1 cellular context compared by ENCODE assay signal in the genomic region with DNA sequence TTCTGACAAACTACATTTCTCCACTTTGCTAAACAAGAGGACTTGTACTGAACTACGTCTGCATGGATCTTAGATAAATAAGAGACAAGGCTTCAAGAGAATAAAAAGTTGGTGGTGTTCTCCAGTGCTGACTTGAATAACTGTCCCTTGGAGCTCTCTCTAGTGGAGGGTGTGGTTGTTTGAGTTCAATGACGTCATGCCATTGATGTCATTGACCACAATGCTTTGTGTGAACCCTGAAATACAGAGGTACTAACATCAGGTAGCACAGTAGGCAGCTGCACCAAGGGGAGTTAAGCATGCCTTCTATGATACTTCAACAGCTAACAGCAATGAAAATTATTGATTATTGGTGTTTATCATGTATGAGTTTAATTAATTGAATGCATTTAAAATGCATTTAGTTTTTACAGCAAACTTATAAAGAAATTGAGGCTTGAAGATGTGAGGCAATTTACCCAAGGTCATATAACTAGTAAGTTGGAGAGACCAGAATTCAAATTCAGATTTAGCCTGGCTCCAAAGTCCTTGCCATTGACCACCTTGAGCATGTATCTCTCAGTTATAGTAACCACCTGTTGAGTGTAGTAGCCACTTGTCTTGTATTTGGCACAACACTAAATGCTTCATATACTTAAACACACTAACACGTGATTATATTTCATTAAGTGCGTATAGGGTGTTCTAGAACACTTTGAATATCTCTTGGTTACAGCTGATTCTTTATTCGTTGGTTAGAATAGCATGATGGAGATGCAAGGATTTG.
TF ChIP-seq lines count a peak whose summit lies in the region.

No MANE protein-coding gene starts in this region.

TF ChIP-seq in IMR-90, 13 proteins besides CTCF, POLR2A, EP300 and RAD21:
- TF ChIP-seq CEBPB (IDR thresholded peaks at IDR 0.05; ENCODE audit: low read depth, low read length) (no peak), MAZ (IDR thresholded peaks at IDR 0.05; ENCODE audit: borderline replicate concordance, low read depth, low read length) (no peak), RCOR1 (IDR thresholded peaks at IDR 0.05; ENCODE audit: insufficient replicate concordance, low read length) (no peak), MAFK (IDR thresholded peaks at IDR 0.05; ENCODE audit: low read depth, low read length) (no peak), SMC3 (IDR thresholded peaks at IDR 0.05; ENCODE audit: low read depth, low read length) (no peak), FOS (IDR thresholded peaks at IDR 0.05; ENCODE audit: low read depth, low read length) (no peak), BHLHE40 (IDR thresholded peaks at IDR 0.05; ENCODE audit: low read depth, low read length) (no peak), MXI1 (IDR thresholded peaks at IDR 0.05; ENCODE audit: borderline replicate concordance, low read depth, low read length) (no peak), RFX5 (IDR thresholded peaks at IDR 0.05; ENCODE audit: low read depth, low read length) (no peak), NFE2L2 (IDR thresholded peaks at IDR 0.05; ENCODE audit: low read depth, low read length) (no peak), CHD1 (IDR thresholded peaks at IDR 0.05; ENCODE audit: low read depth, low read length) (no peak)
- TF ChIP-seq, protein P1, sequence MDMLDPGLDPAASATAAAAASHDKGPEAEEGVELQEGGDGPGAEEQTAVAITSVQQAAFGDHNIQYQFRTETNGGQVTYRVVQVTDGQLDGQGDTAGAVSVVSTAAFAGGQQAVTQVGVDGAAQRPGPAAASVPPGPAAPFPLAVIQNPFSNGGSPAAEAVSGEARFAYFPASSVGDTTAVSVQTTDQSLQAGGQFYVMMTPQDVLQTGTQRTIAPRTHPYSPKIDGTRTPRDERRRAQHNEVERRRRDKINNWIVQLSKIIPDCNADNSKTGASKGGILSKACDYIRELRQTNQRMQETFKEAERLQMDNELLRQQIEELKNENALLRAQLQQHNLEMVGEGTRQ (IDR thresholded peaks at IDR 0.05; ENCODE audit: low read depth, low read length) = no peak
- TF ChIP-seq, protein P2, sequence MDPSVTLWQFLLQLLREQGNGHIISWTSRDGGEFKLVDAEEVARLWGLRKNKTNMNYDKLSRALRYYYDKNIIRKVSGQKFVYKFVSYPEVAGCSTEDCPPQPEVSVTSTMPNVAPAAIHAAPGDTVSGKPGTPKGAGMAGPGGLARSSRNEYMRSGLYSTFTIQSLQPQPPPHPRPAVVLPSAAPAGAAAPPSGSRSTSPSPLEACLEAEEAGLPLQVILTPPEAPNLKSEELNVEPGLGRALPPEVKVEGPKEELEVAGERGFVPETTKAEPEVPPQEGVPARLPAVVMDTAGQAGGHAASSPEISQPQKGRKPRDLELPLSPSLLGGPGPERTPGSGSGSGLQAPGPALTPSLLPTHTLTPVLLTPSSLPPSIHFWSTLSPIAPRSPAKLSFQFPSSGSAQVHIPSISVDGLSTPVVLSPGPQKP (IDR thresholded peaks at IDR 0.05; ENCODE audit: borderline replicate concordance, low read depth, low read length) = no peak
